In genomic region chr1:54167422-54168139, GRCh38 we compare ENCODE assay signal across 18 cellular contexts. TPM values are rescaled to one million over a fixed set of nuclear protein-coding genes. Genes with fewer than 3 reads are reported as not detected.
DNase-seq lines count a peak whose midpoint lies in the region; ATAC-seq, FAIRE-seq and TF ChIP-seq lines count a peak whose summit lies in the region.
"Had no signal": no experiment of that assay in that cellular context is flagged by ENCODE, and none has a peak within 500 bp of the region (broad histone marks: within the 10 kb centered on the region; RNA-seq: fewer than 3 reads in every experiment).

No MANE protein-coding gene starts in this region.

- FAIRE-seq in urothelium cell line (lab: Jason Lieb, UNC) = no peak

- no peak for TF ChIP-seq CTCF in right atrium auricular region (IDR thresholded peaks at IDR 0.05)
- TF ChIP-seq CTCF in endodermal cell (conservative IDR thresholded peaks at IDR 0.05) = no peak

- no peaks in the 10 kb centered on the region for H3K4me1 Mint-ChIP-seq in effector memory CD8-positive, alpha-beta T cell (ENCODE audit: low read depth in 2 of 2)
- H3K4me1 Mint-ChIP-seq in endodermal cell = no peaks in the 10 kb centered on the region

- H3K9ac ChIP-seq in endodermal cell (ENCODE audit: extremely low read depth, low read length, poor library complexity, severe bottlenecking) = no peak overlapping the region

- H3K9me3 Mint-ChIP-seq in effector memory CD8-positive, alpha-beta T cell = no peaks in the 10 kb centered on the region
- H3K9me3 Mint-ChIP-seq in endodermal cell = no peaks in the 10 kb centered on the region
- H3K9me3 Mint-ChIP-seq: H9 had no signal

- no peaks in the 10 kb centered on the region for H3K36me3 Mint-ChIP-seq in effector memory CD8-positive, alpha-beta T cell (ENCODE audit: insufficient read depth)
- no peaks in the 10 kb centered on the region for H3K36me3 Mint-ChIP-seq in endodermal cell (ENCODE audit: low read depth)
- H3K36me3 Mint-ChIP-seq: activated naive CD8-positive, alpha-beta T cell had no signal

- H3K27ac ChIP-seq in right atrium auricular region = no peak overlapping the region
- no peak overlapping the region for H3K27ac ChIP-seq in endodermal cell (ENCODE audit: low read depth, low read length)
- H3K27ac ChIP-seq: coronary artery, ovary, SK-N-MC, suprapubic skin, WERI-Rb-1 had no signal

- no peak overlapping the region for H3K4me3 ChIP-seq in right atrium auricular region
- no peak overlapping the region for H3K4me3 ChIP-seq in endodermal cell (ENCODE audit: low read length)
- H3K4me3 ChIP-seq: coronary artery, ovary, SK-N-MC, suprapubic skin had no signal

- no peak overlapping the region for H3K27ac Mint-ChIP-seq in effector memory CD8-positive, alpha-beta T cell
- H3K27ac Mint-ChIP-seq in endodermal cell = no peak overlapping the region
- H3K27ac Mint-ChIP-seq: activated naive CD8-positive, alpha-beta T cell had no signal

- ATAC-seq in Right ventricle myocardium inferior = no peak
- no peak for ATAC-seq in effector memory CD8-positive, alpha-beta T cell (replicated peaks)

- no peaks in the 10 kb centered on the region for H3K36me3 ChIP-seq in right atrium auricular region
- no peaks in the 10 kb centered on the region for H3K36me3 ChIP-seq in endodermal cell (ENCODE audit: control insufficient read depth, insufficient read depth, low read length)
- H3K36me3 ChIP-seq: ovary, suprapubic skin, WERI-Rb-1 had no signal

- whole genome bisulfite sequencing in endodermal cell (ENCODE audit: insufficient coverage in 1 of 2, insufficient read length in 1 of 2), 2 experiments = 86 to 90% methylated on average over 6 to 9 of the region's 9 CpGs

- H3K4me1 ChIP-seq in right atrium auricular region (no peaks in the 10 kb centered on the region), endodermal cell (ENCODE audit: control insufficient read depth, insufficient read depth, low read length) (no peaks in the 10 kb centered on the region)

- H3K27me3 Mint-ChIP-seq in effector memory CD8-positive, alpha-beta T cell = peaks cover 0 to 7% of the 10 kb centered on the region in 2 donors
- H3K27me3 Mint-ChIP-seq in endodermal cell (ENCODE audit: insufficient read depth) = no peaks in the 10 kb centered on the region
- H3K27me3 Mint-ChIP-seq: activated naive CD8-positive, alpha-beta T cell had no signal

- H3K27me3 ChIP-seq in right atrium auricular region (no peaks in the 10 kb centered on the region), endodermal cell (ENCODE audit: control insufficient read depth, insufficient read depth, low read length, poor library complexity, severe bottlenecking) (no peaks in the 10 kb centered on the region)
- H3K27me3 ChIP-seq: ovary, suprapubic skin had no signal

- DNase-seq in Right ventricle myocardium inferior (ENCODE audit: missing footprints) (peak; percentile 56), right atrium auricular region (ENCODE audit: low spot score) (no peak), T1000 (lab: John Stamatoyannopoulos, UW) (peak; percentile 41), fibroblast of peridontal ligament (ENCODE audit: extremely low read depth) (peak; percentile 25), urothelium cell line (ENCODE audit: low spot score) (peak; percentile 44), endodermal cell (no peak)
- no peak for DNase-seq in activated CD8-positive, alpha-beta memory T cell treated with anti-CD3 and anti-CD28 coated beads for 24 hours
- no peak for DNase-seq in effector memory CD8-positive, alpha-beta T cell
- DNase-seq: H9; stimulated activated CD4-positive, alpha-beta T cell treated with anti-CD3 and anti-CD28 coated beads, Interleukin-15, amount 100 ng/mL, for 24 hours; WERI-Rb-1 had no signal

- H3K9me3 ChIP-seq in right atrium auricular region (no peaks in the 10 kb centered on the region), endodermal cell (ENCODE audit: control insufficient read depth, low read length) (no peaks in the 10 kb centered on the region)
- H3K9me3 ChIP-seq: ovary, suprapubic skin had no signal

- intact Hi-C loops in Right ventricle myocardium inferior (cut with DNase I) = no loop called here

- H3K4me3 Mint-ChIP-seq in effector memory CD8-positive, alpha-beta T cell = no peak overlapping the region
- no peak overlapping the region for H3K4me3 Mint-ChIP-seq in endodermal cell
- H3K4me3 Mint-ChIP-seq: activated naive CD8-positive, alpha-beta T cell; H9 had no signal

RNA-seq across cellular contexts. Expression of gene CDCP2, which starts 14.8 kb away (rescaled TPM):
- not detected for total RNA-seq in Right ventricle myocardium inferior
- not detected for total RNA-seq in right atrium auricular region
- total RNA-seq in endodermal cell = not detected
- not detected for polyA plus RNA-seq in endodermal cell (2013, experiment 1 of 2)
- not detected for polyA plus RNA-seq in endodermal cell (2013, experiment 2 of 2)
- total RNA-seq: A673, fibroblast of villous mesenchyme, H9, suprapubic skin had no signal

RNA-seq across cellular contexts. Expression of gene CYB5RL, which starts 32.2 kb away (rescaled TPM):
- 3.9 TPM for total RNA-seq in Right ventricle myocardium inferior
- total RNA-seq in right atrium auricular region = 1 to 10 TPM; 2.0 to 3.5 TPM
- total RNA-seq in endodermal cell = 10 to 100 TPM in 1 of 2 donors, 1 to 10 TPM in 1; 8.2 to 11.0 TPM
- 13.3 TPM for polyA plus RNA-seq in endodermal cell (2013, experiment 1 of 2)
- 12.0 TPM for polyA plus RNA-seq in endodermal cell (2013, experiment 2 of 2)

RNA-seq across cellular contexts. Expression of gene MRPL37, which starts 32.4 kb away (rescaled TPM):
- total RNA-seq in Right ventricle myocardium inferior (85.2 TPM), right atrium auricular region (10 to 100 TPM; 63.1 to 75.9 TPM), endodermal cell (10 to 100 TPM; 84.5 to 95.8 TPM)
- polyA plus RNA-seq in endodermal cell (2013, experiment 1 of 2) = 87.1 TPM
- 77.1 TPM for polyA plus RNA-seq in endodermal cell (2013, experiment 2 of 2)

Comparison
In these comparisons a context has a peak if more than half of its experiments do, and no peak if none do; other contexts are left out.
1. DNase-seq: peak in Right ventricle myocardium inferior (single experiment), T1000 (single experiment), fibroblast of peridontal ligament (single experiment) and urothelium cell line (single experiment); none in right atrium auricular region (single experiment), activated CD8-positive, alpha-beta memory T cell treated with anti-CD3 and anti-CD28 coated beads for 24 hours (single experiment), effector memory CD8-positive, alpha-beta T cell (0 of 3) and endodermal cell (single experiment).